Comparison of ENCODE assay signal across 9 cellular contexts in the genomic region with DNA sequence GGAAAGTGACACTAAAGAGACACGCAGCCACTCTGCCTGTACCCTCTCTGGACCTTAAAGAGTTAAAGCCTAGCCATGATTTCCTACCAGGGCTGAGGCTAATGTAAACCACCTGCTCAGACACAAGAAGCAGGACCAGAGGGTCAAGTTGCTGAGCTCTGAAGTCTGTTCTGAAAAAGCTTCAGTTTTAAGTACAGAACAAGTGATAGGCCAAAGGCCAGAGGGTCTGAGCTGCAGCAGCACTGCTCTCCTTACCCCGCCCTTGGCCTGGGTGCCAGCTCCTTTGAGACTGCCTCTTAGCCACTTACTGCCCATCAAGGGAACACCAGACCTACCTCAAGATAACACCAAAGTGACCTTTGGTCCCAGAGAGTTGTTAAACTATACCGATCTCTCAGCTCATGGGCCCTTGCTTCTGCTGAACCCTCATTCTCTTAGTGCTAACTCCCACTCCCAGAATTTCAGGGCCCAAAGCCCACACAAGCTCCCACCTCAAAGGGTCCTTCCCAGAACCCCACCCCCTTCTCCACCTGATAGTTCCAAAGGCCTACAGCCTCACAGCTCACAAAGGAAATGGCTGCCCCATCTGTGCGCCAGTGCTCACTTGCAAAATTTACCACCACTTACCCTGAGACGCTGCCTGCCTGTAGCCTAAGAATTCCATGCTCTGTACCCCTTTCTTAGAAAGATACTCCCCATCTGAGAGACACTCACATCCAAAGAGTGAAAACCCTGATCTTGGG. TPM values are rescaled to one million over a fixed set of nuclear protein-coding genes. Genes with fewer than 3 reads are reported as not detected.
A peak's percentile ranks its signal among the peaks of the same experiment; 100 is the strongest.
DNase-seq lines count a peak whose midpoint lies in the region; ATAC-seq and TF ChIP-seq lines count a peak whose summit lies in the region.
"Had no signal": no experiment of that assay in that cellular context is flagged by ENCODE, and none has a peak within 500 bp of the region (broad histone marks: within the 10 kb centered on the region; RNA-seq: fewer than 3 reads in every experiment).

No MANE protein-coding gene starts in this region.

- peak; percentile 13 for DNase-seq in stimulated activated naive CD8-positive, alpha-beta T cell treated with anti-CD3 and anti-CD28 coated beads, Interleukin-15, Interleukin-2, amounts not matched to agents 100 U/mL and 50 U/mL, for 24 hours
- DNase-seq in stimulated activated naive CD8-positive, alpha-beta T cell treated with anti-CD3 and anti-CD28 coated beads, Interleukin-15, amount 100 ng/mL, for 72 hours = no peak
- no peak for DNase-seq in coronary artery (ENCODE audit: low spot score)
- DNase-seq in midbrain (lab: John Stamatoyannopoulos, UW) = peak; percentile 38
- DNase-seq in omental fat pad (ENCODE audit: low spot score) = no peak
- DNase-seq in A172 (ENCODE audit: low spot score) = no peak

- no peak for ATAC-seq in stimulated activated naive CD8-positive, alpha-beta T cell treated with anti-CD3 and anti-CD28 coated beads, Interleukin-15, Interleukin-2, amounts not matched to agents 100 U/mL and 50 U/mL, for 24 hours
- no peak for ATAC-seq in stimulated activated naive CD8-positive, alpha-beta T cell treated with anti-CD3 and anti-CD28 coated beads, Interleukin-15, amount 100 ng/mL, for 72 hours
- ATAC-seq in GM18907 (IDR thresholded peaks at IDR 0.05; ENCODE audit: unreplicated experiment) = no peak
- no peak for ATAC-seq in omental fat pad (ENCODE audit: low FRiP score)
- no peak for ATAC-seq in HG03571 (IDR thresholded peaks at IDR 0.05; ENCODE audit: unreplicated experiment)

- H3K9me3 Mint-ChIP-seq in stimulated activated naive CD8-positive, alpha-beta T cell treated with anti-CD3 and anti-CD28 coated beads, Interleukin-15, amount 100 ng/mL, for 72 hours = no peaks in the 10 kb centered on the region
- H3K9me3 Mint-ChIP-seq: nephron had no signal

- no peak overlapping the region for H3K4me3 Mint-ChIP-seq in stimulated activated naive CD8-positive, alpha-beta T cell treated with anti-CD3 and anti-CD28 coated beads, Interleukin-15, amount 100 ng/mL, for 72 hours
- H3K4me3 Mint-ChIP-seq: nephron had no signal

- no peak overlapping the region for H3K27ac Mint-ChIP-seq in stimulated activated naive CD8-positive, alpha-beta T cell treated with anti-CD3 and anti-CD28 coated beads, Interleukin-15, amount 100 ng/mL, for 72 hours
- H3K27ac Mint-ChIP-seq: nephron had no signal

- H3K4me1 Mint-ChIP-seq in stimulated activated naive CD8-positive, alpha-beta T cell treated with anti-CD3 and anti-CD28 coated beads, Interleukin-15, amount 100 ng/mL, for 72 hours = peaks cover 44% of the 10 kb centered on the region

- peak overlapping the region; percentile 95 for H3K27ac ChIP-seq in coronary artery

- H3K27me3 Mint-ChIP-seq in stimulated activated naive CD8-positive, alpha-beta T cell treated with anti-CD3 and anti-CD28 coated beads, Interleukin-15, amount 100 ng/mL, for 72 hours = no peaks in the 10 kb centered on the region

- H3K4me3 ChIP-seq in coronary artery = peak overlapping the region; percentile 73

- TF ChIP-seq CTCF in coronary artery (IDR thresholded peaks at IDR 0.05) (no peak), omental fat pad (IDR thresholded peaks at IDR 0.05) (no peak)

RNA-seq across cellular contexts. Expression of gene IL18BP, which starts 40.6 kb away (rescaled TPM):
- 10 to 100 TPM in 2 of 4 donors, 1 to 10 TPM in 2; 4.1 to 16.7 (median 10.8) TPM for total RNA-seq in omental fat pad
- 1.6 and 3.9 TPM in 2 replicates for total RNA-seq in A172 (2014; rRNA removed; shearing (Covaris generic))

RNA-seq across cellular contexts. Expression of gene NUMA1, which starts 41.1 kb away (rescaled TPM):
- 100 to 1,000 TPM; 113 to 270 (median 159) TPM for total RNA-seq in omental fat pad
- total RNA-seq in A172 (2014; rRNA removed; shearing (Covaris generic)) = 113 and 161 TPM in 2 replicates

RNA-seq across cellular contexts. Expression of gene LRRC51, which starts 41.4 kb away (rescaled TPM):
- 1 to 10 TPM; 4.0 to 10.0 (median 5.4) TPM for total RNA-seq in omental fat pad
- 10.9 and 20.3 TPM in 2 replicates for total RNA-seq in A172 (2014; rRNA removed; shearing (Covaris generic))

Comparison
In these comparisons a context has a peak if more than half of its experiments do, and no peak if none do; other contexts are left out.
1. DNase-seq: peak in stimulated activated naive CD8-positive, alpha-beta T cell treated with anti-CD3 and anti-CD28 coated beads, Interleukin-15, Interleukin-2, amounts not matched to agents 100 U/mL and 50 U/mL, for 24 hours (single experiment) and midbrain (single experiment); none in stimulated activated naive CD8-positive, alpha-beta T cell treated with anti-CD3 and anti-CD28 coated beads, Interleukin-15, amount 100 ng/mL, for 72 hours (0 of 2), coronary artery (single experiment), omental fat pad (single experiment) and A172 (single experiment).